Comparison of ENCODE assay signal across 8 cellular contexts in the genomic region with DNA sequence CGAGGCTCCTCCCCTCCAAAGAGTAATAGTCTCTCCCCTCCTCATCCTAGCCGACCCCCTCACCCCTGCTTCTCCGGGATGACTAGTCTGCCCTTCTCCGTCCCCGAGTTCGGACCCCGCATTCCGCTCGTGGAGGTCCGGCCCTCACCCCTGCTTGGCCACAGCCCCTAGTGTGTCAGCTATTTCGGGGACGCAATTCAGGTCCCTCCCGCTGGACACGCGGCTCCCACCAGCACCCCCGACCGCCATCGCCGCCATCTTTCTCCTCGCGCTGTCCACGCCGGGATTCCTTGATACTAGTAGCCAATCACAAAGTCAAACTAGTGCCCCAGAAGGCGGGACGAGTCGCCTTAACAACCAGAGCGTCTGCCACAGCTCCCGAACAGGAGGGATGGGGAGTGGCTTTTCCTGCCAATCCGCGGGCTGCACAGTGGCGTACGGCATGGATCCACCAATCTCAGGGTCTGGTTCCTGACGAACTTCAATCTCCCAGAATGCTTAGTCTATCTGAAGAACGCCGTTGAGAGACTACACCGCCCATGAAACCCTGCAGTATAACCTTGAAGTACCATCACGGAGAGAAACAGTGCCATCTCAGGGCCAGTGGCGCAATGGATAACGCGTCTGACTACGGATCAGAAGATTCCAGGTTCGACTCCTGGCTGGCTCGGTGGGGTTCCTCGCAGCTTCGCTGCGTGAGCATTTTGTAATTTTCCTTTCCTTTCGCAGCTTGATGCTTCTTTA. TPM values are rescaled to one million over a fixed set of nuclear protein-coding genes. Genes with fewer than 3 reads are reported as not detected.
DNase-seq lines count a peak whose midpoint lies in the region; ATAC-seq, FAIRE-seq and TF ChIP-seq lines count a peak whose summit lies in the region.

Gene PRMT5 (minus strand): TSS at position 273 of the 744 bp plus-strand sequence. CDS start 15 bp downstream, at position 258.

- H3K9ac ChIP-seq in GM23248 (peak within 1 kb of the TSS; percentile 94), Karpas-422 (ENCODE audit: low read length) (peak within 1 kb of the TSS; percentile 90)

- H3K9me3 ChIP-seq in DOHH2 (ENCODE audit: control insufficient read depth, insufficient read depth, low read length): no peaks in the 10 kb centered on the region
- H3K9me3 ChIP-seq in GM23248 (ENCODE audit: low read depth): no peaks in the 10 kb centered on the region
- no peaks in the 10 kb centered on the region for H3K9me3 ChIP-seq in Karpas-422 (ENCODE audit: low read length)
- no peaks in the 10 kb centered on the region for H3K9me3 ChIP-seq in esophagus squamous epithelium
- no peaks in the 10 kb centered on the region for H3K9me3 ChIP-seq in muscle layer of duodenum (ENCODE audit: control insufficient read depth in 1 of 2, low read length in 2 of 2)

- H3K4me1 Mint-ChIP-seq in activated T-cell treated with anti-CD3 and anti-CD28 coated beads, Interleukin-2, amount 50 U/mL, for 72 hours (ENCODE audit: low read depth): peaks cover 22% of the 10 kb centered on the region

- peak; percentile 94 to 95 for ATAC-seq in activated T-cell treated with anti-CD3 and anti-CD28 coated beads, Interleukin-2, amount 50 U/mL, for 72 hours (replicated peaks in 1 of 2)

- FAIRE-seq in RCC 7860 (lab: Jason Lieb, UNC): peak; percentile 79

- H3K9me3 Mint-ChIP-seq in activated T-cell treated with anti-CD3 and anti-CD28 coated beads, Interleukin-2, amount 50 U/mL, for 72 hours: no peaks in the 10 kb centered on the region

- H3K27me3 ChIP-seq in DOHH2 (ENCODE audit: control insufficient read depth, low read length): no peaks in the 10 kb centered on the region
- no peaks in the 10 kb centered on the region for H3K27me3 ChIP-seq in GM23248 (replicated peaks; ENCODE audit: insufficient read depth)
- no peaks in the 10 kb centered on the region for H3K27me3 ChIP-seq in Karpas-422 (ENCODE audit: low read length)
- no peaks in the 10 kb centered on the region for H3K27me3 ChIP-seq in esophagus squamous epithelium
- H3K27me3 ChIP-seq in muscle layer of duodenum (ENCODE audit: low read depth, low read length): no peaks in the 10 kb centered on the region

- TF ChIP-seq POLR2A in esophagus squamous epithelium (IDR thresholded peaks at IDR 0.05): peak in 3 of 4 donors; percentile 68 to 86 (median 68)

- DNase-seq in GM23248 (peak; percentile 100), Karpas-422 (peak; percentile 100), RCC 7860 (ENCODE audit: low spot score) (peak; percentile 98), esophagus squamous epithelium (lab: John Stamatoyannopoulos, UW) (peak; percentile 92)
- peak; percentile 95 to 97 for DNase-seq in activated T-cell treated with anti-CD3 and anti-CD28 coated beads, Interleukin-2, amount 50 U/mL, for 72 hours
- peak; percentile 96 to 97 for DNase-seq in stimulated activated CD8-positive, alpha-beta memory T cell treated with anti-CD3 and anti-CD28 coated beads, Interleukin-7, amount 100 ng/mL, for 4 hours (ENCODE audit: low read depth in 2 of 2)

- no peak within 1 kb of the TSS for H3K4me3 Mint-ChIP-seq in activated T-cell treated with anti-CD3 and anti-CD28 coated beads, Interleukin-2, amount 50 U/mL, for 72 hours

- H3K36me3 Mint-ChIP-seq in activated T-cell treated with anti-CD3 and anti-CD28 coated beads, Interleukin-2, amount 50 U/mL, for 72 hours (ENCODE audit: insufficient read depth in 2 of 2): peaks cover 2 to 10% of the 10 kb centered on the region in 2 donors

- H3K4me1 ChIP-seq in DOHH2 (ENCODE audit: control insufficient read depth, low read length) (peaks cover 32% of the 10 kb centered on the region), GM23248 (ENCODE audit: insufficient read depth) (peaks cover 21% of the 10 kb centered on the region), Karpas-422 (ENCODE audit: low read length) (peaks cover 35% of the 10 kb centered on the region), esophagus squamous epithelium (peaks cover 20 to 51% (median 22%) of the 10 kb centered on the region in 3 donors), muscle layer of duodenum (ENCODE audit: control insufficient read depth in 1 of 2, insufficient read depth in 2 of 2, low read length in 2 of 2) (peaks cover 11 to 20% of the 10 kb centered on the region in 2 donors)

- H3K27ac ChIP-seq in DOHH2 (ENCODE audit: low read depth, low read length) (peak within 1 kb of the TSS; percentile 61), GM23248 (peak within 1 kb of the TSS; percentile 88), Karpas-422 (ENCODE audit: low read length) (peak within 1 kb of the TSS; percentile 55), esophagus squamous epithelium (peak within 1 kb of the TSS; percentile 95 to 97 (median 96)), muscle layer of duodenum (ENCODE audit: low read length) (peak within 1 kb of the TSS; percentile 96)

- in situ Hi-C loops in GM23248 (cut with MboI): no loop called here

- H3K9me2 ChIP-seq in DOHH2 (replicated peaks; ENCODE audit: control insufficient read depth, low read length): no peaks in the 10 kb centered on the region
- no peaks in the 10 kb centered on the region for H3K9me2 ChIP-seq in GM23248 (ENCODE audit: insufficient read depth)
- H3K9me2 ChIP-seq in Karpas-422 (replicated peaks; ENCODE audit: insufficient read depth, low read length): no peaks in the 10 kb centered on the region

- H3K27ac Mint-ChIP-seq in activated T-cell treated with anti-CD3 and anti-CD28 coated beads, Interleukin-2, amount 50 U/mL, for 72 hours: no peak within 1 kb of the TSS

- WGBS in GM23248 (ENCODE audit: low coverage in 1 of 2, low lambda C conversion rate in 2 of 2, missing lambda C conversion rate in 2 of 2), 2 experiments: 0 to 1% methylated on average over 47 of the region's 47 CpGs
- WGBS in esophagus squamous epithelium, 2 donors: 0% methylated on average over 19 to 27 of the region's 47 CpGs

- H4K20me1 ChIP-seq in DOHH2 (ENCODE audit: control insufficient read depth, insufficient read depth, low read depth, low read length) (0 out of 2 replicates have a peak, but pooled peaks cover 2% of the 10 kb centered on the region), GM23248 (ENCODE audit: insufficient read depth) (no peaks in the 10 kb centered on the region), Karpas-422 (ENCODE audit: insufficient read depth, low read depth, low read length) (no peaks in the 10 kb centered on the region)

- H3F3A ChIP-seq in DOHH2 (ENCODE audit: control insufficient read depth, insufficient read depth) (peaks cover 24% of the 10 kb centered on the region), GM23248 (ENCODE audit: insufficient read depth) (peaks cover 14% of the 10 kb centered on the region)

- intact Hi-C loops in esophagus squamous epithelium (cut with DNase I): no loop called here

- H3K79me2 ChIP-seq in DOHH2 (ENCODE audit: control insufficient read depth, low read length) (peaks cover 37% of the 10 kb centered on the region), GM23248 (ENCODE audit: insufficient read depth) (peaks cover 35% of the 10 kb centered on the region), Karpas-422 (ENCODE audit: low read length) (peaks cover 36% of the 10 kb centered on the region)

- peaks cover 46% of the 10 kb centered on the region for H3K36me3 ChIP-seq in DOHH2 (ENCODE audit: control insufficient read depth, low read length)
- H3K36me3 ChIP-seq in GM23248 (ENCODE audit: low read depth): peaks cover 13% of the 10 kb centered on the region
- peaks cover 27% of the 10 kb centered on the region for H3K36me3 ChIP-seq in Karpas-422 (ENCODE audit: insufficient read depth, low read length)
- peaks cover 9 to 31% (median 20%) of the 10 kb centered on the region in 3 donors for H3K36me3 ChIP-seq in esophagus squamous epithelium
- peaks cover 10 to 16% of the 10 kb centered on the region in 2 donors for H3K36me3 ChIP-seq in muscle layer of duodenum (ENCODE audit: control insufficient read depth in 1 of 2, insufficient read depth in 2 of 2, low read length in 2 of 2)

- TF ChIP-seq CTCF in DOHH2 (IDR thresholded peaks at IDR 0.05; ENCODE audit: low read depth, low read length, poor library complexity, severe bottlenecking): no peak
- peak in 3 of 6 experiments; percentile 5 to 19 (median 6) for TF ChIP-seq CTCF in esophagus squamous epithelium (IDR thresholded peaks at IDR 0.05)

- H2AFZ ChIP-seq in GM23248: peak within 1 kb of the TSS; percentile 94
- H2AFZ ChIP-seq in Karpas-422 (ENCODE audit: low read length): peak within 1 kb of the TSS; percentile 93

- no peaks in the 10 kb centered on the region for H3K27me3 Mint-ChIP-seq in activated T-cell treated with anti-CD3 and anti-CD28 coated beads, Interleukin-2, amount 50 U/mL, for 72 hours (ENCODE audit: low read depth)

- H3K4me3 ChIP-seq in DOHH2 (ENCODE audit: low read length) (peak within 1 kb of the TSS; percentile 99), GM23248 (peak within 1 kb of the TSS; percentile 91), Karpas-422 (ENCODE audit: low read length) (peak within 1 kb of the TSS; percentile 84), esophagus squamous epithelium (peak within 1 kb of the TSS; percentile 88 to 97 (median 92)), muscle layer of duodenum (ENCODE audit: low read depth in 1 of 2, low read length in 2 of 2) (peak within 1 kb of the TSS; percentile 93 to 98)

- H3K4me2 ChIP-seq in DOHH2 (ENCODE audit: low read length) (peak within 1 kb of the TSS; percentile 84), GM23248 (ENCODE audit: unreplicated experiment) (peak within 1 kb of the TSS; percentile 97), Karpas-422 (ENCODE audit: low read depth, low read length, poor library complexity, severe bottlenecking) (peak within 1 kb of the TSS; percentile 95)

RNA-seq across cellular contexts. Expression of gene PRMT5, which starts in this region (rescaled TPM):
- 42.2 and 61.0 TPM in 2 replicates for total RNA-seq in GM23248 (2014; rRNA removed; shearing (Covaris generic))
- 80.1 and 84.1 TPM in 2 replicates for polyA plus RNA-seq in GM23248 (2016; fragmentation: Nextera tagmentation; extraction: Ambion mirVana)
- total RNA-seq in Karpas-422 (2014; rRNA removed; shearing (Covaris generic); ENCODE audit: low replicate concordance): 116 and 152 TPM in 2 replicates
- total RNA-seq in activated T-cell treated with anti-CD3 and anti-CD28 coated beads, Interleukin-2, amount 50 U/mL, for 72 hours: 10 to 100 TPM; 55.0 to 79.2 TPM
- total RNA-seq in esophagus squamous epithelium: 10 to 100 TPM; 36.5 to 75.0 (median 66.1) TPM

Comparison
In these comparisons a context has a peak if more than half of its experiments do, and no peak if none do; other contexts are left out.
1. Peak in every context shown above with its lines: DNase-seq, ATAC-seq, H3K4me3 ChIP-seq and H3K27ac ChIP-seq.